ENCODE assay signal across 1 cellular context in genomic region chr17:36807496-36808180, GRCh38.
TF ChIP-seq lines count a peak whose summit lies in the region.

No MANE protein-coding gene starts in this region.

TF ChIP-seq in GM23338, 12 proteins besides CTCF, POLR2A, EP300 and RAD21:
- TF ChIP-seq ZNF331 (CRISPR knock-in tag; IDR thresholded peaks at IDR 0.05; ENCODE audit: low read depth) (no peak), CREB1 (CRISPR knock-in tag; IDR thresholded peaks at IDR 0.05; ENCODE audit: low read depth) (peak; percentile 32; the same call in 1 of the 2 replicates), ZNF462 (CRISPR knock-in tag; IDR thresholded peaks at IDR 0.05) (no peak), EZH2 (IDR thresholded peaks at IDR 0.05; ENCODE audit: low read depth, unreplicated experiment) (no peak), ETS1 (IDR thresholded peaks at IDR 0.05) (no peak), POLR2AphosphoS5 (IDR thresholded peaks at IDR 0.05; ENCODE audit: low read depth) (0 out of 2 replicates have a peak, but pooled peaks have one; percentile 12)
- TF ChIP-seq, protein P1, sequence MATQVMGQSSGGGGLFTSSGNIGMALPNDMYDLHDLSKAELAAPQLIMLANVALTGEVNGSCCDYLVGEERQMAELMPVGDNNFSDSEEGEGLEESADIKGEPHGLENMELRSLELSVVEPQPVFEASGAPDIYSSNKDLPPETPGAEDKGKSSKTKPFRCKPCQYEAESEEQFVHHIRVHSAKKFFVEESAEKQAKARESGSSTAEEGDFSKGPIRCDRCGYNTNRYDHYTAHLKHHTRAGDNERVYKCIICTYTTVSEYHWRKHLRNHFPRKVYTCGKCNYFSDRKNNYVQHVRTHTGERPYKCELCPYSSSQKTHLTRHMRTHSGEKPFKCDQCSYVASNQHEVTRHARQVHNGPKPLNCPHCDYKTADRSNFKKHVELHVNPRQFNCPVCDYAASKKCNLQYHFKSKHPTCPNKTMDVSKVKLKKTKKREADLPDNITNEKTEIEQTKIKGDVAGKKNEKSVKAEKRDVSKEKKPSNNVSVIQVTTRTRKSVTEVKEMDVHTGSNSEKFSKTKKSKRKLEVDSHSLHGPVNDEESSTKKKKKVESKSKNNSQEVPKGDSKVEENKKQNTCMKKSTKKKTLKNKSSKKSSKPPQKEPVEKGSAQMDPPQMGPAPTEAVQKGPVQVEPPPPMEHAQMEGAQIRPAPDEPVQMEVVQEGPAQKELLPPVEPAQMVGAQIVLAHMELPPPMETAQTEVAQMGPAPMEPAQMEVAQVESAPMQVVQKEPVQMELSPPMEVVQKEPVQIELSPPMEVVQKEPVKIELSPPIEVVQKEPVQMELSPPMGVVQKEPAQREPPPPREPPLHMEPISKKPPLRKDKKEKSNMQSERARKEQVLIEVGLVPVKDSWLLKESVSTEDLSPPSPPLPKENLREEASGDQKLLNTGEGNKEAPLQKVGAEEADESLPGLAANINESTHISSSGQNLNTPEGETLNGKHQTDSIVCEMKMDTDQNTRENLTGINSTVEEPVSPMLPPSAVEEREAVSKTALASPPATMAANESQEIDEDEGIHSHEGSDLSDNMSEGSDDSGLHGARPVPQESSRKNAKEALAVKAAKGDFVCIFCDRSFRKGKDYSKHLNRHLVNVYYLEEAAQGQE (IDR thresholded peaks at IDR 0.05; ENCODE audit: unreplicated experiment): no peak
